In genomic region chr19:42075616-42076374, GRCh38 we compare ENCODE assay signal across 8 cellular contexts. TPM values are rescaled to one million over a fixed set of nuclear protein-coding genes. Genes with fewer than 3 reads are reported as not detected.
A peak's percentile ranks its signal among the peaks of the same experiment; 100 is the strongest.
DNase-seq lines count a peak whose midpoint lies in the region; ATAC-seq and TF ChIP-seq lines count a peak whose summit lies in the region.

ZNF574 (plus strand) TSS chr19:42076166; CDS start chr19:42078607, 2,441 bp downstream.

- DNase-seq in Daoy (ENCODE audit: low read depth) (peak; percentile 100), GOT3 (lab: John Stamatoyannopoulos, UW) (peak; percentile 92), LNCaP clone FGC (ENCODE audit: low read depth) (peak; percentile 91), RWPE1 (ENCODE audit: low spot score) (peak; percentile 98), fibroblast of gingiva (ENCODE audit: low read depth) (peak; percentile 99), naive B cell (peak; percentile 98)

- H3K4me3 ChIP-seq in LNCaP clone FGC (ENCODE audit: low read depth, low read length) = peak within 1 kb of the TSS; percentile 84

- H3K36me3 Mint-ChIP-seq in activated T-helper 17 cell treated with anti-CD3 and anti-CD28 coated beads, Interleukin-2, amount 50 U/mL, for 72 hours (ENCODE audit: low read depth) = peaks cover 43% of the 10 kb centered on the region
- peaks cover 0 to 8% of the 10 kb centered on the region in 2 donors for H3K36me3 Mint-ChIP-seq in naive B cell
- peaks cover 18% of the 10 kb centered on the region for H3K36me3 Mint-ChIP-seq in stimulated activated memory B cell treated with anti-CD40 and anti-IgM and Interleukin-4, amounts not matched to agents 10 μg/mL and 1 μg/mL and 100 μg/mL, for 72 hours

- H3K4me1 Mint-ChIP-seq in activated T-helper 17 cell treated with anti-CD3 and anti-CD28 coated beads, Interleukin-2, amount 50 U/mL, for 72 hours = peaks cover 29% of the 10 kb centered on the region
- peaks cover 32 to 38% (median 37%) of the 10 kb centered on the region in 3 donors for H3K4me1 Mint-ChIP-seq in naive B cell
- H3K4me1 Mint-ChIP-seq in stimulated activated memory B cell treated with anti-CD40 and anti-IgM and Interleukin-4, amounts not matched to agents 10 μg/mL and 1 μg/mL and 100 μg/mL, for 72 hours = peaks cover 32% of the 10 kb centered on the region

- POLR2A ChIA-PET in RWPE1 (lab: Yijun Ruan, JAX; ENCODE audit: low non-redundant PET) = interaction anchor here (0.5 to 1.0 kb wide), 4 partner anchors 11 to 1450 kb away, joined by 3 read pairs; no protein-coding TSS in a partner anchor

- peak within 1 kb of the TSS; percentile 78 for H3K27ac ChIP-seq in RWPE1

- H3K9me3 Mint-ChIP-seq in activated T-helper 17 cell treated with anti-CD3 and anti-CD28 coated beads, Interleukin-2, amount 50 U/mL, for 72 hours = peaks cover 5% of the 10 kb centered on the region
- H3K9me3 Mint-ChIP-seq in naive B cell = peaks cover 0 to 5% (median 0%) of the 10 kb centered on the region in 7 donors
- H3K9me3 Mint-ChIP-seq in stimulated activated memory B cell treated with anti-CD40 and anti-IgM and Interleukin-4, amounts not matched to agents 10 μg/mL and 1 μg/mL and 100 μg/mL, for 72 hours = no peaks in the 10 kb centered on the region

- H3K27me3 Mint-ChIP-seq in activated T-helper 17 cell treated with anti-CD3 and anti-CD28 coated beads, Interleukin-2, amount 50 U/mL, for 72 hours = no peaks in the 10 kb centered on the region
- peaks cover under 1 to 11% (median 11%) of the 10 kb centered on the region in 3 donors for H3K27me3 Mint-ChIP-seq in naive B cell
- H3K27me3 Mint-ChIP-seq in stimulated activated memory B cell treated with anti-CD40 and anti-IgM and Interleukin-4, amounts not matched to agents 10 μg/mL and 1 μg/mL and 100 μg/mL, for 72 hours = peaks cover under 1% of the 10 kb centered on the region

- CTCF ChIA-PET in RWPE1 (lab: Yijun Ruan, JAX) = interaction anchor here (0.6 kb wide), 1 partner anchor 969 kb away, joined by 3 read pairs; no protein-coding TSS in a partner anchor

- peak; percentile 98 for ATAC-seq in activated T-helper 17 cell treated with anti-CD3 and anti-CD28 coated beads, Interleukin-2, amount 50 U/mL, for 72 hours (replicated peaks)
- peak; percentile 91 to 93 for ATAC-seq in naive B cell (ENCODE audit: low read depth in 2 of 2)
- peak; percentile 99 for ATAC-seq in stimulated activated memory B cell treated with anti-CD40 and anti-IgM and Interleukin-4, amounts not matched to agents 10 μg/mL and 1 μg/mL and 100 μg/mL, for 72 hours

- peak within 1 kb of the TSS; percentile 97 for H3K4me3 Mint-ChIP-seq in activated T-helper 17 cell treated with anti-CD3 and anti-CD28 coated beads, Interleukin-2, amount 50 U/mL, for 72 hours
- H3K4me3 Mint-ChIP-seq in naive B cell = peak within 1 kb of the TSS; percentile 92 to 100 (median 98)
- peak within 1 kb of the TSS; percentile 93 for H3K4me3 Mint-ChIP-seq in stimulated activated memory B cell treated with anti-CD40 and anti-IgM and Interleukin-4, amounts not matched to agents 10 μg/mL and 1 μg/mL and 100 μg/mL, for 72 hours

- peak within 1 kb of the TSS; percentile 99 for H3K27ac Mint-ChIP-seq in activated T-helper 17 cell treated with anti-CD3 and anti-CD28 coated beads, Interleukin-2, amount 50 U/mL, for 72 hours
- peak within 1 kb of the TSS; percentile 99 to 100 (median 100) for H3K27ac Mint-ChIP-seq in naive B cell
- peak within 1 kb of the TSS; percentile 99 for H3K27ac Mint-ChIP-seq in stimulated activated memory B cell treated with anti-CD40 and anti-IgM and Interleukin-4, amounts not matched to agents 10 μg/mL and 1 μg/mL and 100 μg/mL, for 72 hours

- TF ChIP-seq CTCF in LNCaP clone FGC (IDR thresholded peaks at IDR 0.05; ENCODE audit: control insufficient read depth, extremely low read depth, insufficient read depth) (no peak), RWPE1 (conservative IDR thresholded peaks at IDR 0.05; ENCODE audit: low read depth) (no peak)

RNA-seq across cellular contexts. Expression of gene ZNF574, which starts in this region (rescaled TPM):
- 18.5 and 19.3 TPM in 2 replicates for total RNA-seq in Daoy (2014; rRNA removed; shearing (Covaris generic))
- 10 to 100 TPM; 12.1 to 12.5 TPM for total RNA-seq in activated T-helper 17 cell treated with anti-CD3 and anti-CD28 coated beads, Interleukin-2, amount 50 U/mL, for 72 hours
- 10 to 100 TPM in 5 of 6 donors, 1 to 10 TPM in 1; 6.0 to 27.0 (median 12.2) TPM for polyA plus RNA-seq in naive B cell (ENCODE audit: low read depth in 6 of 6)

Comparison
In these comparisons a context has a peak if more than half of its experiments do, and no peak if none do; other contexts are left out.
1. Peak in every context shown above with its lines: DNase-seq, ATAC-seq, H3K4me3 ChIP-seq and H3K27ac ChIP-seq.